Comparison of ENCODE assay signal across 11 cellular contexts in genomic region chr6:38337819-38338465, GRCh38.
DNase-seq lines count a peak whose midpoint lies in the region; ATAC-seq and TF ChIP-seq lines count a peak whose summit lies in the region.
"Had no signal": no experiment of that assay in that cellular context is flagged by ENCODE, and none has a peak within 500 bp of the region (broad histone marks: within the 10 kb centered on the region; RNA-seq: fewer than 3 reads in every experiment).

No MANE protein-coding gene starts in this region.

- H3K27ac ChIP-seq in PC-9: peak overlapping the region; percentile 64
- H3K27ac ChIP-seq: thyroid gland had no signal

- TF ChIP-seq CTCF in PC-9 (conservative IDR thresholded peaks at IDR 0.05) (0 out of 2 replicates have a peak, but pooled peaks have one; percentile 31), epithelial cell of esophagus (IDR thresholded peaks at IDR 0.05; ENCODE audit: insufficient read depth, low read depth, low read length, missing control alignments) (peak; percentile 44), osteocyte (IDR thresholded peaks at IDR 0.05) (peak; percentile 41)

- no peak for ATAC-seq in GM18511 (IDR thresholded peaks at IDR 0.05; ENCODE audit: unreplicated experiment)
- ATAC-seq: activated naive CD4-positive, alpha-beta T cell treated with anti-CD3 and anti-CD28 coated beads, Interleukin-2, amount 50 U/mL, for 72 hours had no signal

- H3K36me3 Mint-ChIP-seq in osteocyte (ENCODE audit: unreplicated experiment): peaks cover 8% of the 10 kb centered on the region

- H3K36me3 ChIP-seq in PC-9 (ENCODE audit: low read depth): no peaks in the 10 kb centered on the region
- H3K36me3 ChIP-seq: thyroid gland had no signal

- CTCF ChIA-PET in PC-9 (lab: Charles Lee): no interaction called here

- H3K27me3 ChIP-seq in PC-9 (ENCODE audit: insufficient read depth, low read depth): no peaks in the 10 kb centered on the region
- H3K27me3 ChIP-seq: thyroid gland had no signal

- H3K27me3 Mint-ChIP-seq in osteocyte (ENCODE audit: unreplicated experiment): no peaks in the 10 kb centered on the region

- H3K4me1 ChIP-seq in PC-9 (replicated peaks; ENCODE audit: insufficient read depth): peaks cover 11% of the 10 kb centered on the region
- H3K4me1 ChIP-seq: thyroid gland had no signal

- H3K9me2 ChIP-seq in PC-9 (ENCODE audit: insufficient read depth): no peaks in the 10 kb centered on the region

- no TSS peak for BruUV-seq in PC-9 (replicated peaks; lab: Mats Ljungman, UMichigan)

- no peaks in the 10 kb centered on the region for H3F3A ChIP-seq in PC-9 (ENCODE audit: insufficient read depth, low read depth)

- H3K4me3 ChIP-seq in PC-9: no peak overlapping the region
- no peak overlapping the region for H3K4me3 ChIP-seq in epithelial cell of esophagus (ENCODE audit: low read length)
- H3K4me3 ChIP-seq: thyroid gland had no signal

- intact Hi-C loops in PC-9 (cut with micrococcal nuclease; ENCODE audit: unreplicated experiment): no loop called here

- no peaks in the 10 kb centered on the region for H3K9me3 ChIP-seq in PC-9 (ENCODE audit: insufficient read depth, low read depth)
- H3K9me3 ChIP-seq: thyroid gland had no signal

- peak overlapping the region; percentile 79 for H2AFZ ChIP-seq in PC-9

- H3K4me3 Mint-ChIP-seq in osteocyte (ENCODE audit: unreplicated experiment): no peak overlapping the region

- H3K4me1 Mint-ChIP-seq in osteocyte (ENCODE audit: unreplicated experiment): peaks cover 16% of the 10 kb centered on the region

- POLR2A ChIA-PET in PC-9 (lab: Charles Lee; ENCODE audit: unreplicated experiment): no interaction called here

- peaks cover 6% of the 10 kb centered on the region for H3K9me3 Mint-ChIP-seq in osteocyte (ENCODE audit: unreplicated experiment)

- H4K20me1 ChIP-seq in PC-9 (ENCODE audit: insufficient read depth): no peaks in the 10 kb centered on the region

- H3K27ac Mint-ChIP-seq in osteocyte (ENCODE audit: unreplicated experiment): peak overlapping the region; percentile 86
- H3K27ac Mint-ChIP-seq: activated naive CD4-positive, alpha-beta T cell treated with anti-CD3 and anti-CD28 coated beads, Interleukin-2, amount 50 U/mL, for 72 hours had no signal

- H3K79me2 ChIP-seq in PC-9 (ENCODE audit: low read depth): no peaks in the 10 kb centered on the region

- DNase-seq in EL (peak; percentile 78), PC-9 (no peak), epithelial cell of esophagus (ENCODE audit: low read depth) (peak; percentile 75), osteocyte (ENCODE audit: extremely low spot score, unreplicated experiment) (no peak), T-helper 9 cell (no peak), RPMI8226 (no peak)
- no peak for DNase-seq in stimulated activated CD8-positive, alpha-beta memory T cell treated with anti-CD3 and anti-CD28 coated beads, Interleukin-4, amount 100 ng/mL, for 48 hours
- DNase-seq: posterior cingulate gyrus, thyroid gland had no signal

- peak overlapping the region; percentile 6 for H3K4me2 ChIP-seq in PC-9

Comparison
In these comparisons a context has a peak if more than half of its experiments do, and no peak if none do; other contexts are left out.
1. DNase-seq: peak in EL (single experiment) and epithelial cell of esophagus (single experiment); none in PC-9 (0 of 2), osteocyte (single experiment), T-helper 9 cell (single experiment), RPMI8226 (single experiment) and stimulated activated CD8-positive, alpha-beta memory T cell treated with anti-CD3 and anti-CD28 coated beads, Interleukin-4, amount 100 ng/mL, for 48 hours (single experiment).
2. Peak in every context shown above with its lines, with median percentiles within 50 percentile points of each other: CTCF ChIP-seq.